ENCODE assay signal across 2 cellular contexts in the genomic region with DNA sequence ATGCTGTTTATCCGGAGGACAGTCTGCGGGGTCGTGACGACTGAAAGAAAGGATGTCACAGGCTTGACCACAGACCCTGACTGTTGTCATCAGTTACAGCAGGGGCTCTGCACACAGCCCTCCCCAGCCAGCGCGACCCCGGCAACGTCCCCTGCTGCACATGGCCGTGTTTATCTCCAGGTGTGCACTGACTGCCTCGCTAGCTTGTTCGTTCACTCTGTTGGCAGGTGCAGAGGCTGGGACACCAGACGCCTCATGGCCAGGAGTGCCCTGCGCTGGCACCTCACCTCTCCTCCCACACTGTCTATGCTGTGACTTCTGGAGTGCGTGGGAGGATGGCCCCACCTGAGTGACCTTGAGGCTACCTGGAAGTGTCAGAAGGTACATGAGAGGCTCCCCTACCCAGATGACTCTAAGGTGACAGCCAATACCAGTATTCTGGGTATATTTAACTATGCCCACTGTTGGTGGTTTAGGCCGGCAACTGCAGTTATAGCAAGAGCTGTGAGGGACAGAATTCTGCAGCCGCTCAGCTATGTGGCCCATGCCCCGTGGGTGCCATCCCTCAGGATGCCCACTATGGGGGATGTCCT.
TF ChIP-seq lines count a peak whose summit lies in the region.

No MANE protein-coding gene starts in this region.

TF ChIP-seq in liver, 16 proteins besides CTCF, POLR2A, EP300 and RAD21:
- TF ChIP-seq EGR1 (IDR thresholded peaks at IDR 0.05; ENCODE audit: low read depth in 2 of 2), result peak; percentile 36 to 78
- TF ChIP-seq, protein P1, sequence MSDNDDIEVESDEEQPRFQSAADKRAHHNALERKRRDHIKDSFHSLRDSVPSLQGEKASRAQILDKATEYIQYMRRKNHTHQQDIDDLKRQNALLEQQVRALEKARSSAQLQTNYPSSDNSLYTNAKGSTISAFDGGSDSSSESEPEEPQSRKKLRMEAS (IDR thresholded peaks at IDR 0.05), result no peak

TF ChIP-seq in HepG2, 621 proteins besides CTCF, POLR2A, EP300 and RAD21:
- no peak for TF ChIP-seq ZNF644 (CRISPR knock-in tag; IDR thresholded peaks at IDR 0.05; ENCODE audit: low read depth)
- TF ChIP-seq, protein P2, sequence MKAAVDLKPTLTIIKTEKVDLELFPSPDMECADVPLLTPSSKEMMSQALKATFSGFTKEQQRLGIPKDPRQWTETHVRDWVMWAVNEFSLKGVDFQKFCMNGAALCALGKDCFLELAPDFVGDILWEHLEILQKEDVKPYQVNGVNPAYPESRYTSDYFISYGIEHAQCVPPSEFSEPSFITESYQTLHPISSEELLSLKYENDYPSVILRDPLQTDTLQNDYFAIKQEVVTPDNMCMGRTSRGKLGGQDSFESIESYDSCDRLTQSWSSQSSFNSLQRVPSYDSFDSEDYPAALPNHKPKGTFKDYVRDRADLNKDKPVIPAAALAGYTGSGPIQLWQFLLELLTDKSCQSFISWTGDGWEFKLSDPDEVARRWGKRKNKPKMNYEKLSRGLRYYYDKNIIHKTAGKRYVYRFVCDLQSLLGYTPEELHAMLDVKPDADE (CRISPR knock-in tag; IDR thresholded peaks at IDR 0.05), result no peak
- TF ChIP-seq BHLHE40 (IDR thresholded peaks at IDR 0.05; ENCODE audit: low read length), result no peak
- no peak for TF ChIP-seq RCOR2 (CRISPR knock-in tag; IDR thresholded peaks at IDR 0.05)
- no peak for TF ChIP-seq CENPT (CRISPR knock-in tag; IDR thresholded peaks at IDR 0.05; ENCODE audit: low read depth)
- no peak for TF ChIP-seq TAF1 (CRISPR knock-in tag; IDR thresholded peaks at IDR 0.05)
- TF ChIP-seq KLF9 (CRISPR knock-in tag; IDR thresholded peaks at IDR 0.05; ENCODE audit: low read depth), result no peak
- TF ChIP-seq AHDC1 (CRISPR knock-in tag; IDR thresholded peaks at IDR 0.05; ENCODE audit: borderline replicate concordance), result no peak
- TF ChIP-seq MAFK (conservative IDR thresholded peaks at IDR 0.05 in 1 of 2, IDR thresholded peaks at IDR 0.05 in 1 of 2; ENCODE audit: low read length in 2 of 2), result no peak
- TF ChIP-seq, protein P3, sequence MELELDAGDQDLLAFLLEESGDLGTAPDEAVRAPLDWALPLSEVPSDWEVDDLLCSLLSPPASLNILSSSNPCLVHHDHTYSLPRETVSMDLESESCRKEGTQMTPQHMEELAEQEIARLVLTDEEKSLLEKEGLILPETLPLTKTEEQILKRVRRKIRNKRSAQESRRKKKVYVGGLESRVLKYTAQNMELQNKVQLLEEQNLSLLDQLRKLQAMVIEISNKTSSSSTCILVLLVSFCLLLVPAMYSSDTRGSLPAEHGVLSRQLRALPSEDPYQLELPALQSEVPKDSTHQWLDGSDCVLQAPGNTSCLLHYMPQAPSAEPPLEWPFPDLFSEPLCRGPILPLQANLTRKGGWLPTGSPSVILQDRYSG (CRISPR knock-in tag; IDR thresholded peaks at IDR 0.05), result no peak
- no peak for TF ChIP-seq MXI1 (IDR thresholded peaks at IDR 0.05; ENCODE audit: borderline replicate concordance, low read depth, low read length)
- TF ChIP-seq IRF2 (CRISPR knock-in tag; IDR thresholded peaks at IDR 0.05), result no peak
- TF ChIP-seq ZNF563 (CRISPR knock-in tag; IDR thresholded peaks at IDR 0.05), result no peak
- TF ChIP-seq ZNF224 (CRISPR knock-in tag; IDR thresholded peaks at IDR 0.05), result no peak
- no peak for TF ChIP-seq GABPA (IDR thresholded peaks at IDR 0.05; ENCODE audit: low read depth, low read length)
- TF ChIP-seq GABPA (CRISPR knock-in tag; IDR thresholded peaks at IDR 0.05; ENCODE audit: low read depth), result no peak
- TF ChIP-seq ZNF543 (CRISPR knock-in tag; IDR thresholded peaks at IDR 0.05), result no peak
- TF ChIP-seq, protein P4, sequence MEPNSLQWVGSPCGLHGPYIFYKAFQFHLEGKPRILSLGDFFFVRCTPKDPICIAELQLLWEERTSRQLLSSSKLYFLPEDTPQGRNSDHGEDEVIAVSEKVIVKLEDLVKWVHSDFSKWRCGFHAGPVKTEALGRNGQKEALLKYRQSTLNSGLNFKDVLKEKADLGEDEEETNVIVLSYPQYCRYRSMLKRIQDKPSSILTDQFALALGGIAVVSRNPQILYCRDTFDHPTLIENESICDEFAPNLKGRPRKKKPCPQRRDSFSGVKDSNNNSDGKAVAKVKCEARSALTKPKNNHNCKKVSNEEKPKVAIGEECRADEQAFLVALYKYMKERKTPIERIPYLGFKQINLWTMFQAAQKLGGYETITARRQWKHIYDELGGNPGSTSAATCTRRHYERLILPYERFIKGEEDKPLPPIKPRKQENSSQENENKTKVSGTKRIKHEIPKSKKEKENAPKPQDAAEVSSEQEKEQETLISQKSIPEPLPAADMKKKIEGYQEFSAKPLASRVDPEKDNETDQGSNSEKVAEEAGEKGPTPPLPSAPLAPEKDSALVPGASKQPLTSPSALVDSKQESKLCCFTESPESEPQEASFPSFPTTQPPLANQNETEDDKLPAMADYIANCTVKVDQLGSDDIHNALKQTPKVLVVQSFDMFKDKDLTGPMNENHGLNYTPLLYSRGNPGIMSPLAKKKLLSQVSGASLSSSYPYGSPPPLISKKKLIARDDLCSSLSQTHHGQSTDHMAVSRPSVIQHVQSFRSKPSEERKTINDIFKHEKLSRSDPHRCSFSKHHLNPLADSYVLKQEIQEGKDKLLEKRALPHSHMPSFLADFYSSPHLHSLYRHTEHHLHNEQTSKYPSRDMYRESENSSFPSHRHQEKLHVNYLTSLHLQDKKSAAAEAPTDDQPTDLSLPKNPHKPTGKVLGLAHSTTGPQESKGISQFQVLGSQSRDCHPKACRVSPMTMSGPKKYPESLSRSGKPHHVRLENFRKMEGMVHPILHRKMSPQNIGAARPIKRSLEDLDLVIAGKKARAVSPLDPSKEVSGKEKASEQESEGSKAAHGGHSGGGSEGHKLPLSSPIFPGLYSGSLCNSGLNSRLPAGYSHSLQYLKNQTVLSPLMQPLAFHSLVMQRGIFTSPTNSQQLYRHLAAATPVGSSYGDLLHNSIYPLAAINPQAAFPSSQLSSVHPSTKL (CRISPR knock-in tag; IDR thresholded peaks at IDR 0.05), result no peak
- TF ChIP-seq PHF5A (CRISPR knock-in tag; IDR thresholded peaks at IDR 0.05; ENCODE audit: low read depth, unreplicated experiment), result no peak
TF ChIP-seq in HepG2: peak in this region for 0.
